In genomic region chr7:35906191-35906908, GRCh38 we compare ENCODE assay signal across 8 cellular contexts.
DNase-seq lines count a peak whose midpoint lies in the region; ATAC-seq, FAIRE-seq and TF ChIP-seq lines count a peak whose summit lies in the region.

No MANE protein-coding gene starts in this region.

- H3K79me2 ChIP-seq in Karpas-422 (ENCODE audit: low read length), result no peaks in the 10 kb centered on the region
- H3K79me2 ChIP-seq in neural progenitor cell (ENCODE audit: low read depth), result no peaks in the 10 kb centered on the region

- H3K9me3 ChIP-seq in Karpas-422 (ENCODE audit: low read length) (no peaks in the 10 kb centered on the region), neural progenitor cell (ENCODE audit: low read depth) (no peaks in the 10 kb centered on the region), suprapubic skin (no peaks in the 10 kb centered on the region)

- H3K4me3 Mint-ChIP-seq in neural progenitor cell, result no peak overlapping the region

- H3K36me3 ChIP-seq in Karpas-422 (ENCODE audit: insufficient read depth, low read length) (peaks cover 14% of the 10 kb centered on the region), neural progenitor cell (peaks cover 13% of the 10 kb centered on the region), suprapubic skin (peaks cover 35% of the 10 kb centered on the region)

- no peak overlapping the region for H3K27ac Mint-ChIP-seq in neural progenitor cell

- H3K4me3 ChIP-seq in Karpas-422 (ENCODE audit: low read length) (no peak overlapping the region), fibroblast of mammary gland (ENCODE audit: control insufficient read depth, low read depth, low read length) (no peak overlapping the region), neural progenitor cell (no peak overlapping the region), suprapubic skin (no peak overlapping the region)

- peaks cover 5% of the 10 kb centered on the region for H3K36me3 Mint-ChIP-seq in neural progenitor cell

- no peaks in the 10 kb centered on the region for H3K27me3 ChIP-seq in Karpas-422 (ENCODE audit: low read length)
- no peaks in the 10 kb centered on the region for H3K27me3 ChIP-seq in neural progenitor cell
- H3K27me3 ChIP-seq in suprapubic skin, result no peaks in the 10 kb centered on the region

- ATAC-seq in GM21619 (IDR thresholded peaks at IDR 0.05; ENCODE audit: unreplicated experiment), result peak; percentile 78

- peak; percentile 95 for TF ChIP-seq CTCF in fibroblast of mammary gland (conservative IDR thresholded peaks at IDR 0.05; ENCODE audit: control insufficient read depth, insufficient read depth, low read depth, low read length)
- TF ChIP-seq CTCF in neural progenitor cell (IDR thresholded peaks at IDR 0.05), result peak; percentile 93
- TF ChIP-seq CTCF in suprapubic skin (IDR thresholded peaks at IDR 0.05), result peak; percentile 80

- H4K20me1 ChIP-seq in Karpas-422 (ENCODE audit: insufficient read depth, low read depth, low read length) (no peaks in the 10 kb centered on the region), neural progenitor cell (ENCODE audit: low read depth) (no peaks in the 10 kb centered on the region)

- DNase-seq in DMS53 (lab: John Stamatoyannopoulos, UW) (peak; percentile 79), Karpas-422 (peak; percentile 92), RCC 7860 (ENCODE audit: low spot score) (peak; percentile 50), fibroblast of mammary gland (ENCODE audit: low read depth) (peak; percentile 83), neural progenitor cell (ENCODE audit: low spot score) (peak; percentile 83), suprapubic skin (ENCODE audit: low spot score in 2 of 2) (no peak)
- peak; percentile 65 to 67 for DNase-seq in activated T-cell treated with anti-CD3 and anti-CD28 coated beads, Interleukin-2, amount 50 U/mL, for 48 hours

- H3K9ac ChIP-seq in Karpas-422 (ENCODE audit: low read length) (no peak overlapping the region), neural progenitor cell (no peak overlapping the region)

- H3K4me1 Mint-ChIP-seq in neural progenitor cell, result peaks cover 14% of the 10 kb centered on the region

- no peak overlapping the region for H2AFZ ChIP-seq in Karpas-422 (ENCODE audit: low read length)
- H2AFZ ChIP-seq in neural progenitor cell (replicated peaks), result no peak overlapping the region

- H3K4me2 ChIP-seq in Karpas-422 (ENCODE audit: low read depth, low read length, poor library complexity, severe bottlenecking), result no peak overlapping the region
- no peak overlapping the region for H3K4me2 ChIP-seq in neural progenitor cell

- peak; percentile 40 for FAIRE-seq in RCC 7860 (lab: Jason Lieb, UNC)

- no peak overlapping the region for H3K27ac ChIP-seq in Karpas-422 (ENCODE audit: low read length)
- H3K27ac ChIP-seq in neural progenitor cell, result no peak overlapping the region
- no peak overlapping the region for H3K27ac ChIP-seq in suprapubic skin

- peaks cover 2% of the 10 kb centered on the region; the same call in 1 of the 2 replicates for H3K4me1 ChIP-seq in Karpas-422 (ENCODE audit: low read length)
- H3K4me1 ChIP-seq in neural progenitor cell, result peaks cover 15% of the 10 kb centered on the region
- peaks cover 18% of the 10 kb centered on the region for H3K4me1 ChIP-seq in suprapubic skin

- TF ChIP-seq POLR2A in suprapubic skin (IDR thresholded peaks at IDR 0.05), result no peak

- H3K9me3 Mint-ChIP-seq in neural progenitor cell, result no peaks in the 10 kb centered on the region

- 58% methylated on average over 2 of the region's 2 CpGs for WGBS in suprapubic skin

- TF ChIP-seq EP300 in suprapubic skin (IDR thresholded peaks at IDR 0.05), result no peak

- H3K27me3 Mint-ChIP-seq in neural progenitor cell (ENCODE audit: insufficient read depth, low read depth), result peaks cover 2% of the 10 kb centered on the region

- peaks cover 18% of the 10 kb centered on the region for H3F3A ChIP-seq in neural progenitor cell (ENCODE audit: low read depth)

- no peaks in the 10 kb centered on the region for H3K9me2 ChIP-seq in Karpas-422 (replicated peaks; ENCODE audit: insufficient read depth, low read length)

Comparison
In these comparisons a context has a peak if more than half of its experiments do, and no peak if none do; other contexts are left out.
1. DNase-seq: peak in DMS53 (single experiment), Karpas-422 (single experiment), RCC 7860 (single experiment), activated T-cell treated with anti-CD3 and anti-CD28 coated beads, Interleukin-2, amount 50 U/mL, for 48 hours (2 of 2), fibroblast of mammary gland (single experiment) and neural progenitor cell (single experiment); none in suprapubic skin (0 of 2).
2. Peak in every context shown above with its lines, with median percentiles within 50 percentile points of each other: CTCF ChIP-seq.